ENCODE assay signal across 1 cellular context in the genomic region with DNA sequence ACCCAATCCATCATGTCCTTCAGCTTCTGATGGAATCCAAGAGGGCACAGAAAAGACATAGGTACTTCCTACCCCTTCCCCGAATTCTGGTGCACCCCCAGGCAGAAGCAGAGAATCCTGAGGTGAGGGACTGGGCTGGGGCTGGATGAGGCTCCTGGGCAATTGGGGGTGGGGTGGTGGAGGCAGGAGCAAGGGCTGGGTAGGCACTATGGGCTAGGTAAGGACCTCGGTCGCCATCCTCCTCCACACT.
TF ChIP-seq lines count a peak whose summit lies in the region.

No MANE protein-coding gene starts in this region.

TF ChIP-seq in K562, 482 proteins besides CTCF, POLR2A, EP300 and RAD21:
- TF ChIP-seq, protein P1, sequence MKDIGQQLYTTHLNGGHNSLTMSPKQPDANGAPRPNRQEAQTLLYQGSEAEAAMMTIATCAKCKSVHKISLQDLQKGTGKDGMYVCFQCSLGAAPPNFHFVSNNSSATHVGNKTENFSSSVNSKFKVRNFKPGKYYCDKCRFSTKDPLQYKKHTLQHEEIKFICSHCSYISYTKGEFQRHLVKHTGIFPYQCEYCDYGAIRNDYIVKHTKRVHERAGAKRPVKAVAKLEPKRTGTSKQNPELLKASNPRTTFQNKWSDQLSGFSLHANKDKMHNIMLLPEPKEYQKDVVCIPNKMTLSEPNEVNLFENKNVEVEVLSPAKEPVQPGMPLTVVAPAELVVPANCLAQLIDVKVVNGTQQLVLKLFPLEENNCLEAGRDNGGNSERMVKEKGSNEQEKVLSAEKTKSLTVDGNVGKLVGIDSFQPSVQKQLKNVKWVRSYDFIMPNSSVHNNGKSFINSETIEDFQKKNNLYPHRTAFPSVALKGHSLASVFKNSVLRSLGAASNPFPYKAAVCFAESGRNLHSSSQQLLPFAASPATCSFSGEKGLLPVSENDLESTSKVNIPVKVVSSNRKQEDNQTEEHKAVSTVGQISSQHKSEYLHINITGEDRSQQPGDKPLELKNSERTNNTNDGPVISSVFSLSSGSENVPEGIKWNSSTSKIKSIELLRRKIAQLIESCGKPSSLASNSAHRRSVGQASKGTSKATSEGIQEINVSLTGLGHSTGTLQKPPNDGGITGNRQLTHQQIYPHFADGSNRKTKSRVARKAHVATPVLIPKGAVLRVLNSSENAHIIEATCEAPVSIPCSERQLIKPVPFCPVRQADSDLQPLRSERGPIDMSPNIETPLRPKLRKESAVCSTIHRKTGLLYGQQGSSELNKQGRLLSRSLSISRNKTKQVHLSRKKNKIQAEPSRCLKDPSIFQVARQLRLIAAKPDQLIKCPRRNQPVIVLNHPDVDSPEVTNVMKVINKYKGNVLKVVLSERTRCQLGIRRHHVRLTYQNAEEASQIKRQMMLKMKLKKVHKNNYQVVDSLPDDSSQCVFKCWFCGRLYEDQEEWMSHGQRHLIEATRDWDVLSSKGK (CRISPR knock-in tag; IDR thresholded peaks at IDR 0.05), result no peak
- TF ChIP-seq, protein P2, sequence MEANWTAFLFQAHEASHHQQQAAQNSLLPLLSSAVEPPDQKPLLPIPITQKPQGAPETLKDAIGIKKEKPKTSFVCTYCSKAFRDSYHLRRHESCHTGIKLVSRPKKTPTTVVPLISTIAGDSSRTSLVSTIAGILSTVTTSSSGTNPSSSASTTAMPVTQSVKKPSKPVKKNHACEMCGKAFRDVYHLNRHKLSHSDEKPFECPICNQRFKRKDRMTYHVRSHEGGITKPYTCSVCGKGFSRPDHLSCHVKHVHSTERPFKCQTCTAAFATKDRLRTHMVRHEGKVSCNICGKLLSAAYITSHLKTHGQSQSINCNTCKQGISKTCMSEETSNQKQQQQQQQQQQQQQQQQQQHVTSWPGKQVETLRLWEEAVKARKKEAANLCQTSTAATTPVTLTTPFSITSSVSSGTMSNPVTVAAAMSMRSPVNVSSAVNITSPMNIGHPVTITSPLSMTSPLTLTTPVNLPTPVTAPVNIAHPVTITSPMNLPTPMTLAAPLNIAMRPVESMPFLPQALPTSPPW (CRISPR knock-in tag; IDR thresholded peaks at IDR 0.05), result no peak
- TF ChIP-seq ZFP36 (IDR thresholded peaks at IDR 0.05; ENCODE audit: low read depth, low read length, partially characterized antibody), result no peak
- no peak for TF ChIP-seq SRSF3 (IDR thresholded peaks at IDR 0.05; ENCODE audit: insufficient read depth, low read length)
- TF ChIP-seq BRD9 (IDR thresholded peaks at IDR 0.05; ENCODE audit: low read depth, partially characterized antibody), result no peak
